ENCODE assay signal across 24 cellular contexts in genomic region chr15:101001796-101002195, GRCh38.
"Had no signal": no experiment of that assay in that cellular context is flagged by ENCODE, and none has a peak within 500 bp of the region (broad histone marks: within the 10 kb centered on the region; RNA-seq: fewer than 3 reads in every experiment).

No MANE protein-coding gene starts in this region.

- H3K36me3 Mint-ChIP-seq: activated naive CD8-positive, alpha-beta T cell; brain had no signal

- H3K4me3 Mint-ChIP-seq: activated CD4-positive, alpha-beta T cell treated with anti-CD3 and anti-CD28 coated beads, Interleukin-2, amount 10 ng/mL, durations not matched to agents 7 days and 5 days; activated CD8-positive, alpha-beta T cell treated with anti-CD3 and anti-CD28 coated beads for 36 hours; activated naive CD4-positive, alpha-beta T cell treated with anti-CD3 and anti-CD28 coated beads for 36 hours; activated naive CD8-positive, alpha-beta T cell; activated T-helper 17 cell treated with anti-CD3 and anti-CD28 coated beads, Interleukin-2, amount 50 U/mL, for 72 hours; brain; central memory CD8-positive, alpha-beta T cell; T-helper 17 cell had no signal

- H3K9me3 Mint-ChIP-seq: activated CD4-positive, alpha-beta T cell treated with anti-CD3 and anti-CD28 coated beads, Interleukin-2, amount 10 ng/mL, durations not matched to agents 7 days and 5 days; activated CD8-positive, alpha-beta T cell treated with anti-CD3 and anti-CD28 coated beads for 36 hours; activated naive CD4-positive, alpha-beta T cell treated with anti-CD3 and anti-CD28 coated beads for 36 hours; activated T-helper 17 cell treated with anti-CD3 and anti-CD28 coated beads, Interleukin-2, amount 50 U/mL, for 72 hours; central memory CD8-positive, alpha-beta T cell had no signal

- H3K27ac ChIP-seq: VCaP had no signal

- ATAC-seq: activated CD8-positive, alpha-beta T cell treated with anti-CD3 and anti-CD28 coated beads for 36 hours; activated T-helper 17 cell treated with anti-CD3 and anti-CD28 coated beads, Interleukin-2, amount 50 U/mL, for 72 hours; T-helper 17 cell had no signal

- H3K27ac Mint-ChIP-seq: activated CD4-positive, alpha-beta T cell treated with anti-CD3 and anti-CD28 coated beads, Interleukin-2, amount 10 ng/mL, durations not matched to agents 7 days and 5 days; activated CD8-positive, alpha-beta T cell treated with anti-CD3 and anti-CD28 coated beads for 36 hours; activated naive CD4-positive, alpha-beta T cell treated with anti-CD3 and anti-CD28 coated beads for 36 hours; activated naive CD8-positive, alpha-beta T cell; activated T-helper 17 cell treated with anti-CD3 and anti-CD28 coated beads, Interleukin-2, amount 50 U/mL, for 72 hours; brain; T-helper 17 cell had no signal

- H3K4me1 Mint-ChIP-seq: activated T-helper 17 cell treated with anti-CD3 and anti-CD28 coated beads, Interleukin-2, amount 50 U/mL, for 72 hours; central memory CD8-positive, alpha-beta T cell had no signal

- DNase-seq: activated CD4-positive, alpha-beta T cell treated with anti-CD3 and anti-CD28 coated beads, Interleukin-2, amount 10 ng/mL, durations not matched to agents 7 days and 5 days; activated CD4-positive, CD25-positive, alpha-beta regulatory T cell; activated CD8-positive, alpha-beta T cell treated with anti-CD3 and anti-CD28 coated beads for 36 hours; activated gamma-delta T cell; activated naive CD4-positive, alpha-beta T cell treated with anti-CD3 and anti-CD28 coated beads for 36 hours; activated T-cell treated with anti-CD3 and anti-CD28 coated beads for 4 hours; activated T-cell treated with anti-CD3 and anti-CD28 coated beads, Interleukin-2, amount 50 U/mL, for 48 hours; amygdala; IMR-90; NCI-H1092; NCI-H1930; NCI-H2107; NCI-H2171 treated with DMSO at 0.1 percent for 48 hours; NCI-H226; NCI-H526 treated with DMSO at 0.1 percent for 48 hours; OCI-M1; SHP77 treated with DMSO at 0.1 percent for 48 hours; T-helper 17 cell; T-helper 9 cell had no signal

- H3K27me3 Mint-ChIP-seq: activated naive CD8-positive, alpha-beta T cell had no signal
